ENCODE assay signal across 19 cellular contexts in the genomic region with DNA sequence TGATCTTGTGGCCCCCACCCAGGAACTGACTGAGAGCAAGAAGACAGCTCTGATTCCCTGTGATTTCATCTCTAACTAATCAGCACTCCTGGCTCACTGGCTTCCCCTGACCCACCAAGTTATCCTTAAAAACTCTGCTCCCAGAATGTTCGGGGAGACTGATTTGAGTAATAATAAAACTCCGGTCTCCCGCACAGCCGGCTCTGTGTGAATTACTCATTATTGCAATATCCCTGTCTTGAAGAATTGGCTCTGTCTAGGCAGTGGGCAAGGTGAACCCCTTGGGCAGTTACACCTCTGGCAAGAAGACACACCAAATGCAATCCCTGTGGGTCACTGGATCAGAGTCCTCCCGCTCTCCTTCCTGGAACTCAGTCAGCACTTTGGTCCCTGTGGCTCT. TPM values are rescaled to one million over a fixed set of nuclear protein-coding genes. Genes with fewer than 3 reads are reported as not detected.
DNase-seq lines count a peak whose midpoint lies in the region; ATAC-seq and TF ChIP-seq lines count a peak whose summit lies in the region.
"Had no signal": no experiment of that assay in that cellular context is flagged by ENCODE, and none has a peak within 500 bp of the region (broad histone marks: within the 10 kb centered on the region; RNA-seq: fewer than 3 reads in every experiment).

No MANE protein-coding gene starts in this region.

- H3K4me1 ChIP-seq in IMR-90 (ENCODE audit: control insufficient read depth, insufficient read depth, low read length) = no peaks in the 10 kb centered on the region

- intact Hi-C loops in IMR-90 (cut with micrococcal nuclease) (no loop called here), Calu3 (cut with micrococcal nuclease; ENCODE audit: unreplicated experiment) (no loop called here)

- H3K36me3 Mint-ChIP-seq in WTC11 (peaks cover 4% of the 10 kb centered on the region; the same call in 1 of the 2 replicates), Calu3 (ENCODE audit: insufficient read depth, unreplicated experiment) (no peaks in the 10 kb centered on the region)

- H4K20me1 ChIP-seq in IMR-90 (ENCODE audit: insufficient read depth, low read length) = no peaks in the 10 kb centered on the region

- H3K4me3 ChIP-seq in IMR-90 (ENCODE audit: insufficient read depth, low read depth, low read length) = no peak overlapping the region
- H3K4me3 ChIP-seq: GM23248, PC-9 had no signal

- no peak for ATAC-seq in IMR-90 (ENCODE audit: low read depth)
- no peak for ATAC-seq in WTC11
- no peak for ATAC-seq in GM18870 (IDR thresholded peaks at IDR 0.05; ENCODE audit: unreplicated experiment)
- no peak for ATAC-seq in stimulated activated naive CD8-positive, alpha-beta T cell treated with anti-CD3 and anti-CD28 coated beads, Interleukin-15, Interleukin-2, amounts not matched to agents 100 U/mL and 50 U/mL, for 24 hours

- in situ Hi-C loops in IMR-90 (cut with MboI; ENCODE audit: low sequenced_read_pairs) = no loop called here

- DNase-seq in IMR-90 (no peak), WTC11 (ENCODE audit: low spot score) (no peak), glomerular visceral epithelial cell (ENCODE audit: extremely low spot score) (peak; percentile 80), renal cortical epithelial cell (ENCODE audit: low read depth) (peak; percentile 70), Calu3 (no peak)
- no peak for DNase-seq in stimulated activated naive CD8-positive, alpha-beta T cell treated with anti-CD3 and anti-CD28 coated beads, Interleukin-15, Interleukin-2, amounts not matched to agents 100 U/mL and 50 U/mL, for 24 hours
- DNase-seq: DMS 273 treated with DMSO at 0.1 percent for 48 hours, GDM1, GM23248, HCEC 1CT, KG1, NCI-H187, NCI-H2107, NCI-H2227 treated with DMSO at 0.1 percent for 48 hours, NCI-H510A treated with DMSO at 0.1 percent for 48 hours, NCI-H774, PC-9 had no signal

- H4K5ac ChIP-seq in IMR-90 (ENCODE audit: low read depth, low read length) = no peak overlapping the region

- CTCF ChIA-PET in IMR-90 (lab: Yijun Ruan, JAX) = no interaction called here
- CTCF ChIA-PET in WTC11 (lab: Charles Lee) = interaction anchor here (1.7 to 2.1 kb wide), 2 partner anchors 29 to 224 kb away, joined by 6 to 8 read pairs; no protein-coding TSS in a partner anchor
- CTCF ChIA-PET in Calu3 (lab: Charles Lee) = no interaction called here

- H3K4me2 ChIP-seq in IMR-90 (ENCODE audit: low read depth, low read length) = no peak overlapping the region
- H3K4me2 ChIP-seq: PC-9 had no signal

- H2BK15ac ChIP-seq in IMR-90 (ENCODE audit: low read depth, low read length) = no peak overlapping the region

- H2BK20ac ChIP-seq in IMR-90 (ENCODE audit: low read depth, low read length) = no peak overlapping the region

- H3K23ac ChIP-seq in IMR-90 (ENCODE audit: low read depth, low read length) = peak overlapping the region; percentile 49; the same call in 1 of the 2 replicates

- no CpG with 5 or more reads among the region's 5 CpGs for WGBS in IMR-90 (ENCODE audit: extremely low coverage in 2 of 2, insufficient read length in 1 of 2), 2 experiments

- peaks cover 12% of the 10 kb centered on the region for H3K27me3 ChIP-seq in IMR-90 (ENCODE audit: control insufficient read depth, insufficient read depth, low read length)

- no peak for TF ChIP-seq RAD21 in IMR-90 (IDR thresholded peaks at IDR 0.05; ENCODE audit: low read length)

- H3K14ac ChIP-seq in IMR-90 (replicated peaks; ENCODE audit: low read depth, low read length) = no peak overlapping the region

- no peak for TF ChIP-seq POLR2A in IMR-90 (IDR thresholded peaks at IDR 0.05; ENCODE audit: low read depth, low read length)

- no peak overlapping the region for H3K27ac ChIP-seq in IMR-90 (ENCODE audit: insufficient read depth, low read length)
- H3K27ac ChIP-seq: C4-2B, GM23248, PC-9 had no signal

- H2AK9ac ChIP-seq in IMR-90 (replicated peaks; ENCODE audit: low read depth, low read length, poor library complexity) = no peak overlapping the region

- peaks cover 16% of the 10 kb centered on the region for H3K4me1 Mint-ChIP-seq in WTC11
- H3K4me1 Mint-ChIP-seq in Calu3 (ENCODE audit: low read depth, unreplicated experiment) = peaks cover 8% of the 10 kb centered on the region

- dilution Hi-C loops in IMR-90 (cut with HindIII; ENCODE audit: low sequenced_read_pairs, unreplicated experiment) = no loop called here

- H3K9ac ChIP-seq in IMR-90 (ENCODE audit: low read depth, low read length) = no peak overlapping the region
- H3K9ac ChIP-seq: GM23248 had no signal

- no peak overlapping the region for H2AK5ac ChIP-seq in IMR-90 (ENCODE audit: low read depth, low read length)

- POLR2A ChIA-PET in IMR-90 (lab: Charles Lee; ENCODE audit: unreplicated experiment) (no interaction called here), WTC11 (lab: Charles Lee) (no interaction called here)

- TF ChIP-seq CTCF in IMR-90 (conservative IDR thresholded peaks at IDR 0.05; ENCODE audit: low read depth, low read length) (no peak), WTC11 (IDR thresholded peaks at IDR 0.05) (no peak), Calu3 (IDR thresholded peaks at IDR 0.05; ENCODE audit: unreplicated experiment) (no peak)

- no peak overlapping the region for H3K56ac ChIP-seq in IMR-90 (ENCODE audit: extremely low read depth, insufficient read depth, low read length)

- no peaks in the 10 kb centered on the region for H3K36me3 ChIP-seq in IMR-90 (ENCODE audit: control insufficient read depth, insufficient read depth, low read length)

- BruUV-seq in IMR-90 (replicated peaks; lab: Mats Ljungman, UMichigan) (no TSS peak), Calu3 (replicated peaks; lab: Mats Ljungman, UMichigan) (no TSS peak)

- H3K79me1 ChIP-seq in IMR-90 (ENCODE audit: low read depth in 1 of 2, low read length in 2 of 2) = no peaks in the 10 kb centered on the region

- no peak overlapping the region for H3K4ac ChIP-seq in IMR-90 (ENCODE audit: low read depth, low read length)

- H3K18ac ChIP-seq in IMR-90 (ENCODE audit: low read depth, low read length) = no peak overlapping the region

- H3K9me3 Mint-ChIP-seq in WTC11 (peaks cover 4% of the 10 kb centered on the region), Calu3 (ENCODE audit: low read depth, unreplicated experiment) (no peaks in the 10 kb centered on the region)

- H3K9me1 ChIP-seq in IMR-90 (ENCODE audit: insufficient read depth, low read length) = peaks cover 4% of the 10 kb centered on the region; the same call in 1 of the 2 replicates

- peak overlapping the region; percentile 60; the same call in 1 of the 2 replicates for H3K27ac Mint-ChIP-seq in WTC11
- H3K27ac Mint-ChIP-seq in Calu3 (ENCODE audit: unreplicated experiment) = no peak overlapping the region

- H4K91ac ChIP-seq in IMR-90 (ENCODE audit: insufficient read depth, low read depth, low read length) = no peak overlapping the region

- H2BK5ac ChIP-seq in IMR-90 (ENCODE audit: low read depth, low read length, poor library complexity, severe bottlenecking) = no peak overlapping the region

- no peaks in the 10 kb centered on the region; the same call in 1 of the 2 replicates for H3K27me3 Mint-ChIP-seq in WTC11 (ENCODE audit: low read depth)
- no peaks in the 10 kb centered on the region for H3K27me3 Mint-ChIP-seq in Calu3 (ENCODE audit: unreplicated experiment)

- H2BK120ac ChIP-seq in IMR-90 (ENCODE audit: low read depth, low read length) = no peak overlapping the region

- H2AFZ ChIP-seq in IMR-90 (replicated peaks; ENCODE audit: low read length, poor library complexity) = no peak overlapping the region
- H2AFZ ChIP-seq: GM23248, PC-9 had no signal

- no peaks in the 10 kb centered on the region for H3K9me3 ChIP-seq in IMR-90 (ENCODE audit: control insufficient read depth, insufficient read depth, low read length)

- H4K8ac ChIP-seq in IMR-90 (ENCODE audit: low read depth in 2 of 2, low read length in 2 of 2) = no peak overlapping the region

- no peak overlapping the region for H3K4me3 Mint-ChIP-seq in WTC11
- no peak overlapping the region for H3K4me3 Mint-ChIP-seq in Calu3 (ENCODE audit: low read depth, unreplicated experiment)

TF ChIP-seq in IMR-90, 13 proteins besides CTCF, POLR2A, EP300 and RAD21 (continues in another document):
- TF ChIP-seq RCOR1 (IDR thresholded peaks at IDR 0.05; ENCODE audit: insufficient replicate concordance, low read length) = no peak

TF ChIP-seq in WTC11, 78 proteins besides CTCF, POLR2A, EP300 and RAD21 (continues in another document):
- no peak for TF ChIP-seq ZNF219 (CRISPR knock-in tag; IDR thresholded peaks at IDR 0.05; ENCODE audit: borderline replicate concordance)

RNA-seq across cellular contexts. Expression of a gene that starts 21.3 kb away (rescaled TPM):
- total RNA-seq in IMR-90 (2012; rRNA removed) (1.4 and 2.0 TPM in 2 replicates), WTC11 (2021) (3.0 to 4.3 TPM (median 4.2 TPM) in 3 replicates), renal cortical epithelial cell (12.7 and 18.4 TPM in 2 replicates), Calu3 (2022) (8.7 and 10.2 TPM in 2 replicates)
- polyA plus RNA-seq in IMR-90 (2012; rRNA removed) = 1.4 and 1.8 TPM in 2 replicates
- polyA plus RNA-seq in IMR-90 (2012; cell fraction: cytosol; rRNA removed) = 1.5 and 2.2 TPM in 2 replicates
- polyA plus RNA-seq in IMR-90 (2012; cell fraction: nucleus; rRNA removed; ENCODE audit: low replicate concordance) = 3.9 and 11.9 TPM in 2 replicates

RNA-seq across cellular contexts. Expression of a gene that starts 27.5 kb away (rescaled TPM):
- total RNA-seq in IMR-90 (2012; rRNA removed) (40.0 and 47.3 TPM in 2 replicates), WTC11 (2021) (133 to 138 TPM (median 135 TPM) in 3 replicates), renal cortical epithelial cell (28.8 and 42.4 TPM in 2 replicates), Calu3 (2022) (76.5 and 83.3 TPM in 2 replicates)
- polyA plus RNA-seq in IMR-90 (2012; rRNA removed) = 113 and 161 TPM in 2 replicates
- 55.0 and 68.3 TPM in 2 replicates for polyA plus RNA-seq in IMR-90 (2012; cell fraction: cytosol; rRNA removed)
- 122 and 328 TPM in 2 replicates for polyA plus RNA-seq in IMR-90 (2012; cell fraction: nucleus; rRNA removed; ENCODE audit: low replicate concordance)

RNA-seq across cellular contexts. Expression of a gene that starts 35.7 kb away (rescaled TPM):
- 23.9 and 51.4 TPM in 2 replicates for total RNA-seq in IMR-90 (2012; rRNA removed)
- polyA plus RNA-seq in IMR-90 (2012; rRNA removed) = 33.1 and 45.7 TPM in 2 replicates
- 114 and 912 TPM in 2 replicates for polyA plus RNA-seq in IMR-90 (2012; cell fraction: cytosol; rRNA removed)
- 35.8 and 40.4 TPM in 2 replicates for polyA plus RNA-seq in IMR-90 (2012; cell fraction: nucleus; rRNA removed; ENCODE audit: low replicate concordance)
- 170 to 200 TPM (median 200 TPM) in 3 replicates for total RNA-seq in WTC11 (2021)
- 17.1 and 61.1 TPM in 2 replicates for total RNA-seq in renal cortical epithelial cell
- total RNA-seq in Calu3 (2022) = 110 and 111 TPM in 2 replicates

RNA-seq across cellular contexts. Expression of a gene that starts 42.4 kb away (rescaled TPM):
- total RNA-seq in IMR-90 (2012; rRNA removed) (124 and 156 TPM in 2 replicates), WTC11 (2021) (81.6 to 94.4 TPM (median 83.9 TPM) in 3 replicates), renal cortical epithelial cell (180 and 295 TPM in 2 replicates), Calu3 (2022) (7.8 and 10.5 TPM in 2 replicates)
- 315 and 375 TPM in 2 replicates for polyA plus RNA-seq in IMR-90 (2012; rRNA removed)
- polyA plus RNA-seq in IMR-90 (2012; cell fraction: cytosol; rRNA removed) = 185 and 358 TPM in 2 replicates
- polyA plus RNA-seq in IMR-90 (2012; cell fraction: nucleus; rRNA removed; ENCODE audit: low replicate concordance) = 492 and 622 TPM in 2 replicates

Comparison
In these comparisons a context has a peak if more than half of its experiments do, and no peak if none do; other contexts are left out.
1. DNase-seq: peak in glomerular visceral epithelial cell (single experiment) and renal cortical epithelial cell (single experiment); none in IMR-90 (single experiment), WTC11 (single experiment), stimulated activated naive CD8-positive, alpha-beta T cell treated with anti-CD3 and anti-CD28 coated beads, Interleukin-15, Interleukin-2, amounts not matched to agents 100 U/mL and 50 U/mL, for 24 hours (single experiment) and Calu3 (single experiment).